ENCODE assay signal across 20 cellular contexts in the genomic region with DNA sequence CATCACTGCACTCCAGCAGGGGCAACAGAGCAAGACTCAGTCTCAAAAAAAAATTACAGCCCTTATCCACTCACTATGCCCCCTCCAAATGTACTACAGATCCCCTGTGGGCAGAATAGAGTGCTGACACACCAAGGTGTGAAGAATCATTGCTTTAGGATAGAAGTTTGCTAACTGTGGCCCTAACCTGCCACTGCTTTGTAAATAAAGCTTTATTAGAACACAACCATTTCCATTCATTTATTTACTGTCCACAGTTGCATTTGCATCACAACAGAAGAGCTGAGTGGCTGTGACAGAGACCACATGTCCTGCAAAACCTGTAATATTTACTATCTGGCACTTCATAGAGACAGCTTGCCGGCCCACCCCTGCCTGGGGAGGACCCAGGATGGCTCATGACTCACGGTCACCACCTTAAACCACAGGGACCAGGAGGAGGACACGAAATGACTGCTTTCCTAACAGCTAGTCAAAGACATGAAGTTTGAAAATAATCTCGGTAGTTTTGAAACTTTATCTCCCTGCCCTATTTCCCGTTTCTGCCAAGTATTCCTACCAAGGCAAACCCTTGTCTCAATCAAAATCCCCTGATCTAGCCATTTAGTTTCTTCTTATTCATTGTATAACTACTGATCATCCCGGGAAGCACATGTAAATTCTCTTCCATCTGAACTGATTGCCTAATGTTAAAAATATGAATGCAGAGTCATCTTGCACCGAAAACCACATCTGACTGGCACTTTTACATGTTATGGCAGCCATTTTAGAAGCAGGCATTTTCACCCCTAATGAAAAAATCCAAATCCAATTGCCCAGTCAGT.
A peak's percentile ranks its signal among the peaks of the same experiment; 100 is the strongest.
DNase-seq lines count a peak whose midpoint lies in the region; ATAC-seq and TF ChIP-seq lines count a peak whose summit lies in the region.
"Had no signal": no experiment of that assay in that cellular context is flagged by ENCODE, and none has a peak within 500 bp of the region (broad histone marks: within the 10 kb centered on the region; RNA-seq: fewer than 3 reads in every experiment).

No MANE protein-coding gene starts in this region.

- H3K4ac ChIP-seq in IMR-90 (ENCODE audit: low read depth, low read length) (no peak overlapping the region), mesenchymal stem cell (ENCODE audit: low read depth in 1 of 2, low read length in 2 of 2) (no peak overlapping the region)

- no TSS peak for BruUV-seq in IMR-90 (replicated peaks; lab: Mats Ljungman, UMichigan)

- H3K9me3 Mint-ChIP-seq in activated naive CD8-positive, alpha-beta T cell treated with anti-CD3 and anti-CD28 coated beads, Interleukin-2, amount 50 U/mL, for 24 hours, result no peaks in the 10 kb centered on the region

- no peak overlapping the region for H3K56ac ChIP-seq in IMR-90 (ENCODE audit: extremely low read depth, insufficient read depth, low read length)

- DNase-seq in BJ (ENCODE audit: low read depth), result peak; percentile 44
- DNase-seq in IMR-90, result peak; percentile 0
- DNase-seq in astrocyte of the spinal cord (ENCODE audit: low read depth, low spot score), result peak; percentile 6
- DNase-seq in mesenchymal stem cell, result no peak
- no peak for DNase-seq in cortex of kidney (lab: John Stamatoyannopoulos, UW)
- DNase-seq in activated naive CD8-positive, alpha-beta T cell treated with anti-CD3 and anti-CD28 coated beads, Interleukin-2, amount 50 U/mL, for 24 hours, result no peak
- DNase-seq: activated CD8-positive, alpha-beta memory T cell treated with anti-CD3 and anti-CD28 coated beads, Interleukin-2, amount 50 U/mL, for 4 hours; effector CD4-positive, alpha-beta T cell; HCEC 1CT; hippocampal formation; naive thymus-derived CD8-positive, alpha-beta T cell; NCI-H526 treated with DMSO at 0.1 percent for 48 hours; Right ventricle myocardium superior; stimulated activated naive CD4-positive, alpha-beta T cell treated with Interleukin-2 at 50 U/mL for 16 hours had no signal

- dilution Hi-C loops in IMR-90 (cut with HindIII; ENCODE audit: low sequenced_read_pairs, unreplicated experiment), result no loop called here

- no peak overlapping the region for H2BK120ac ChIP-seq in IMR-90 (ENCODE audit: low read depth, low read length)
- H2BK120ac ChIP-seq in mesenchymal stem cell (ENCODE audit: low read depth, low read length), result no peak overlapping the region

- no peaks in the 10 kb centered on the region for H3K4me1 Mint-ChIP-seq in activated naive CD8-positive, alpha-beta T cell treated with anti-CD3 and anti-CD28 coated beads, Interleukin-2, amount 50 U/mL, for 24 hours
- H3K4me1 Mint-ChIP-seq: IgD-negative memory B cell; naive thymus-derived CD8-positive, alpha-beta T cell had no signal

- no peak overlapping the region for H3K14ac ChIP-seq in IMR-90 (replicated peaks; ENCODE audit: low read depth, low read length)
- H3K14ac ChIP-seq in mesenchymal stem cell (ENCODE audit: low read length in 2 of 2), result no peak overlapping the region

- H3K27ac ChIP-seq in IMR-90 (ENCODE audit: insufficient read depth, low read length) (no peak overlapping the region), mesenchymal stem cell (ENCODE audit: low read length, poor library complexity, severe bottlenecking) (peak overlapping the region; percentile 27), gastroesophageal sphincter (no peak overlapping the region)
- H3K27ac ChIP-seq: adrenal gland, right atrium auricular region had no signal

- TF ChIP-seq POLR2A in IMR-90 (IDR thresholded peaks at IDR 0.05; ENCODE audit: low read depth, low read length) (no peak), gastroesophageal sphincter (IDR thresholded peaks at IDR 0.05) (no peak)

- no peaks in the 10 kb centered on the region for H3K4me1 ChIP-seq in IMR-90 (ENCODE audit: control insufficient read depth, insufficient read depth, low read length)
- H3K4me1 ChIP-seq in mesenchymal stem cell (ENCODE audit: control insufficient read depth, insufficient read depth, low read depth, low read length), result peaks cover 11% of the 10 kb centered on the region
- H3K4me1 ChIP-seq in gastroesophageal sphincter, result peaks cover 3 to 24% (median 9%) of the 10 kb centered on the region in 3 donors
- H3K4me1 ChIP-seq: adrenal gland had no signal

- H3K9me3 ChIP-seq in IMR-90 (ENCODE audit: control insufficient read depth, insufficient read depth, low read length), result peaks cover 15% of the 10 kb centered on the region
- no peaks in the 10 kb centered on the region for H3K9me3 ChIP-seq in mesenchymal stem cell (ENCODE audit: control insufficient read depth, low read length)
- H3K9me3 ChIP-seq in gastroesophageal sphincter, result no peaks in the 10 kb centered on the region
- H3K9me3 ChIP-seq: adrenal gland had no signal

- H3K27me3 Mint-ChIP-seq in activated naive CD8-positive, alpha-beta T cell treated with anti-CD3 and anti-CD28 coated beads, Interleukin-2, amount 50 U/mL, for 24 hours, result no peaks in the 10 kb centered on the region

- no peak overlapping the region for H3K27ac Mint-ChIP-seq in activated naive CD8-positive, alpha-beta T cell treated with anti-CD3 and anti-CD28 coated beads, Interleukin-2, amount 50 U/mL, for 24 hours
- H3K27ac Mint-ChIP-seq: IgD-negative memory B cell; naive thymus-derived CD8-positive, alpha-beta T cell had no signal

- WGBS in IMR-90 (ENCODE audit: extremely low coverage in 2 of 2, insufficient read length in 1 of 2), 2 experiments, result no CpG with 5 or more reads among the region's 7 CpGs
- 68% methylated on average over 7 of the region's 7 CpGs for WGBS in mesenchymal stem cell
- WGBS in gastroesophageal sphincter (ENCODE audit: low coverage in 1 of 2), 2 donors, result 65 to 81% methylated on average over 5 to 7 of the region's 7 CpGs

- no peak overlapping the region for H3K4me3 ChIP-seq in BJ (ENCODE audit: low read depth, low read length)
- H3K4me3 ChIP-seq in IMR-90 (ENCODE audit: insufficient read depth, low read depth, low read length), result no peak overlapping the region
- no peak overlapping the region for H3K4me3 ChIP-seq in astrocyte of the spinal cord (ENCODE audit: low read depth, low read length)
- no peak overlapping the region for H3K4me3 ChIP-seq in mesenchymal stem cell (ENCODE audit: insufficient read depth in 1 of 2, low read depth in 1 of 2, low read length in 2 of 2)
- H3K4me3 ChIP-seq in gastroesophageal sphincter, result no peak overlapping the region
- H3K4me3 ChIP-seq: adrenal gland, right atrium auricular region had no signal

- TF ChIP-seq CTCF in BJ (IDR thresholded peaks at IDR 0.05; ENCODE audit: insufficient read depth, low read depth, low read length) (no peak), IMR-90 (conservative IDR thresholded peaks at IDR 0.05; ENCODE audit: low read depth, low read length) (no peak), astrocyte of the spinal cord (IDR thresholded peaks at IDR 0.05; ENCODE audit: low read depth, low read length) (no peak), gastroesophageal sphincter (IDR thresholded peaks at IDR 0.05) (no peak)

- no peak for TF ChIP-seq EP300 in gastroesophageal sphincter (IDR thresholded peaks at IDR 0.05)

- H3K36me3 Mint-ChIP-seq in activated naive CD8-positive, alpha-beta T cell treated with anti-CD3 and anti-CD28 coated beads, Interleukin-2, amount 50 U/mL, for 24 hours (ENCODE audit: low read depth), result no peaks in the 10 kb centered on the region
- H3K36me3 Mint-ChIP-seq: IgD-negative memory B cell; naive thymus-derived CD8-positive, alpha-beta T cell had no signal

- intact Hi-C loops in IMR-90 (cut with micrococcal nuclease), result no loop called here

- H3K9me1 ChIP-seq in IMR-90 (ENCODE audit: insufficient read depth, low read length), result no peaks in the 10 kb centered on the region

- POLR2A ChIA-PET in BJ (lab: Charles Lee) (no interaction called here), IMR-90 (lab: Charles Lee; ENCODE audit: unreplicated experiment) (no interaction called here)

- CTCF ChIA-PET in BJ (lab: Yijun Ruan, JAX) (interaction anchor here (2.5 kb wide), 1 partner anchor 208 kb away, joined by 5 read pairs; no protein-coding TSS in a partner anchor), IMR-90 (lab: Yijun Ruan, JAX) (no interaction called here)

- H2BK15ac ChIP-seq in IMR-90 (ENCODE audit: low read depth, low read length), result no peak overlapping the region
- H2BK15ac ChIP-seq in mesenchymal stem cell (ENCODE audit: low read depth, poor library complexity, severe bottlenecking), result no peak overlapping the region

- H3K27me3 ChIP-seq in BJ (ENCODE audit: control insufficient read depth, insufficient read depth, low read length) (no peaks in the 10 kb centered on the region), IMR-90 (ENCODE audit: control insufficient read depth, insufficient read depth, low read length) (no peaks in the 10 kb centered on the region), mesenchymal stem cell (ENCODE audit: control insufficient read depth in 1 of 2, insufficient read depth in 1 of 2, low read length in 2 of 2) (no peaks in the 10 kb centered on the region), gastroesophageal sphincter (no peaks in the 10 kb centered on the region)
- H3K27me3 ChIP-seq: adrenal gland, right atrium auricular region had no signal

- no peak overlapping the region for H3K23ac ChIP-seq in IMR-90 (ENCODE audit: low read depth, low read length)
- H3K23ac ChIP-seq in mesenchymal stem cell (ENCODE audit: low read length in 2 of 2), result no peak overlapping the region

- no peak overlapping the region for H2BK12ac ChIP-seq in mesenchymal stem cell (ENCODE audit: low read length in 2 of 2)

- H3K18ac ChIP-seq in IMR-90 (ENCODE audit: low read depth, low read length) (no peak overlapping the region), mesenchymal stem cell (ENCODE audit: low read depth in 1 of 2, low read length in 2 of 2) (no peak overlapping the region)

- H2AFZ ChIP-seq in IMR-90 (replicated peaks; ENCODE audit: low read length, poor library complexity) (no peak overlapping the region), mesenchymal stem cell (ENCODE audit: low read depth, low read length) (no peak overlapping the region)

- H2AK9ac ChIP-seq in IMR-90 (replicated peaks; ENCODE audit: low read depth, low read length, poor library complexity), result no peak overlapping the region

- no peak overlapping the region for H2AK5ac ChIP-seq in IMR-90 (ENCODE audit: low read depth, low read length)
- peak overlapping the region; percentile 44 for H2AK5ac ChIP-seq in mesenchymal stem cell (ENCODE audit: low read length, severe bottlenecking)

- H4K8ac ChIP-seq in IMR-90 (ENCODE audit: low read depth in 2 of 2, low read length in 2 of 2), result no peak overlapping the region
- no peak overlapping the region for H4K8ac ChIP-seq in mesenchymal stem cell (ENCODE audit: low read length)

- H3K36me3 ChIP-seq in BJ (ENCODE audit: control insufficient read depth, insufficient read depth, low read length) (no peaks in the 10 kb centered on the region), IMR-90 (ENCODE audit: control insufficient read depth, insufficient read depth, low read length) (no peaks in the 10 kb centered on the region), mesenchymal stem cell (ENCODE audit: control insufficient read depth in 1 of 2, insufficient read depth in 2 of 2, low read depth in 1 of 2, low read length in 2 of 2) (peaks cover 0 to 27% of the 10 kb centered on the region in 2 experiments), gastroesophageal sphincter (no peaks in the 10 kb centered on the region)
- H3K36me3 ChIP-seq: adrenal gland, right atrium auricular region had no signal

- no peak overlapping the region for H4K5ac ChIP-seq in IMR-90 (ENCODE audit: low read depth, low read length)

- H4K20me1 ChIP-seq in IMR-90 (ENCODE audit: insufficient read depth, low read length), result no peaks in the 10 kb centered on the region

- H3K9ac ChIP-seq in IMR-90 (ENCODE audit: low read depth, low read length), result no peak overlapping the region
- H3K9ac ChIP-seq in mesenchymal stem cell (ENCODE audit: low read length), result peak overlapping the region; percentile 74

- no peak for TF ChIP-seq RAD21 in IMR-90 (IDR thresholded peaks at IDR 0.05; ENCODE audit: low read length)

- H3K4me2 ChIP-seq in IMR-90 (ENCODE audit: low read depth, low read length), result no peak overlapping the region
- H3K4me2 ChIP-seq in mesenchymal stem cell (ENCODE audit: low read length, poor library complexity, severe bottlenecking), result no peak overlapping the region

- in situ Hi-C loops in IMR-90 (cut with MboI; ENCODE audit: low sequenced_read_pairs), result no loop called here
- in situ Hi-C loops in astrocyte of the spinal cord (cut with HindIII; ENCODE audit: low sequenced_read_pairs), result no loop called here

- no peak overlapping the region for H2BK20ac ChIP-seq in IMR-90 (ENCODE audit: low read depth, low read length)

- no peak overlapping the region for H2BK5ac ChIP-seq in IMR-90 (ENCODE audit: low read depth, low read length, poor library complexity, severe bottlenecking)
- peak overlapping the region; percentile 37 for H2BK5ac ChIP-seq in mesenchymal stem cell (ENCODE audit: low read depth, low read length, poor library complexity, severe bottlenecking)

- ATAC-seq in IMR-90 (ENCODE audit: low read depth), result no peak
- no peak for ATAC-seq in gastroesophageal sphincter
- ATAC-seq in activated naive CD8-positive, alpha-beta T cell treated with anti-CD3 and anti-CD28 coated beads, Interleukin-2, amount 50 U/mL, for 24 hours, result no peak
- no peak for ATAC-seq in GM18520 (IDR thresholded peaks at IDR 0.05; ENCODE audit: unreplicated experiment)
- ATAC-seq: left lobe of liver; naive thymus-derived CD8-positive, alpha-beta T cell had no signal

- H4K91ac ChIP-seq in IMR-90 (ENCODE audit: insufficient read depth, low read depth, low read length), result no peak overlapping the region
- no peak overlapping the region for H4K91ac ChIP-seq in mesenchymal stem cell (ENCODE audit: low read length)

- no peak overlapping the region for H3K4me3 Mint-ChIP-seq in activated naive CD8-positive, alpha-beta T cell treated with anti-CD3 and anti-CD28 coated beads, Interleukin-2, amount 50 U/mL, for 24 hours
- H3K4me3 Mint-ChIP-seq: IgD-negative memory B cell; naive thymus-derived CD8-positive, alpha-beta T cell had no signal

- no peaks in the 10 kb centered on the region for H3K79me1 ChIP-seq in IMR-90 (ENCODE audit: low read depth in 1 of 2, low read length in 2 of 2)
- H3K79me1 ChIP-seq in mesenchymal stem cell (replicated peaks; ENCODE audit: low read length, poor library complexity, severe bottlenecking), result no peaks in the 10 kb centered on the region

Comparison
In these comparisons a context has a peak if more than half of its experiments do, and no peak if none do; other contexts are left out.
1. DNase-seq: peak in BJ (single experiment), IMR-90 (single experiment) and astrocyte of the spinal cord (single experiment); none in mesenchymal stem cell (single experiment), cortex of kidney (single experiment) and activated naive CD8-positive, alpha-beta T cell treated with anti-CD3 and anti-CD28 coated beads, Interleukin-2, amount 50 U/mL, for 24 hours (single experiment).